ENCODE assay signal across 1 cellular context in genomic region chr1:219927956-219928790, GRCh38.
TF ChIP-seq lines count a peak whose summit lies in the region.

Gene SLC30A10 (minus strand): TSS chr1:219928557. CDS start chr1:219928440, 117 bp downstream.

TF ChIP-seq in K562, 482 proteins besides CTCF, POLR2A, EP300 and RAD21 (continued from another document):
- peak in 1 of 2 experiments; percentile 93; a peak in 2 of 4 replicates for TF ChIP-seq MLLT1 (IDR thresholded peaks at IDR 0.05)
- peak in 1 of 2 experiments; percentile 89; a peak in 2 of 4 replicates for TF ChIP-seq TEAD1 (CRISPR knock-in tag; IDR thresholded peaks at IDR 0.05)
- no peak for TF ChIP-seq ZNF764 (CRISPR knock-in tag; IDR thresholded peaks at IDR 0.05; ENCODE audit: low read depth)
- no peak for TF ChIP-seq E2F3 (CRISPR knock-in tag; IDR thresholded peaks at IDR 0.05)
- TF ChIP-seq MAZ (CRISPR knock-in tag; conservative IDR thresholded peaks at IDR 0.05 in 1 of 2, IDR thresholded peaks at IDR 0.05 in 1 of 2): peak; percentile 53 to 64; a peak in 3 of 4 replicates
- TF ChIP-seq HDAC3 (IDR thresholded peaks at IDR 0.05; ENCODE audit: borderline replicate concordance, partially characterized antibody): no peak
- peak; percentile 60; the same call in 1 of the 2 replicates for TF ChIP-seq ZNF592 (IDR thresholded peaks at IDR 0.05)
- TF ChIP-seq POLR2AphosphoS5 (IDR thresholded peaks at IDR 0.05; ENCODE audit: control insufficient read depth, insufficient read depth, low read depth, low read length): peak; percentile 43; the same call in 1 of the 2 replicates
- TF ChIP-seq ARID4B (CRISPR knock-in tag; IDR thresholded peaks at IDR 0.05): peak; percentile 81
- no peak for TF ChIP-seq ZNF589 (CRISPR knock-in tag; IDR thresholded peaks at IDR 0.05; ENCODE audit: low read depth)
- TF ChIP-seq ZNF311 (CRISPR knock-in tag; IDR thresholded peaks at IDR 0.05): no peak
- TF ChIP-seq CREB3L1 (IDR thresholded peaks at IDR 0.05; ENCODE audit: borderline replicate concordance, low read depth): no peak; the same call in 1 of the 2 replicates
- TF ChIP-seq MYNN (IDR thresholded peaks at IDR 0.05): peak; percentile 10; the same call in 1 of the 2 replicates
- TF ChIP-seq MYNN (CRISPR knock-in tag; IDR thresholded peaks at IDR 0.05): no peak
- TF ChIP-seq ILK (tag; IDR thresholded peaks at IDR 0.05; ENCODE audit: borderline replicate concordance, low read depth): no peak
- peak; percentile 67; the same call in 1 of the 2 replicates for TF ChIP-seq KAT7 (CRISPR knock-in tag; IDR thresholded peaks at IDR 0.05; ENCODE audit: borderline replicate concordance)
- no peak for TF ChIP-seq DLX4 (CRISPR knock-in tag; IDR thresholded peaks at IDR 0.05)
- no peak for TF ChIP-seq RBM17 (IDR thresholded peaks at IDR 0.05; ENCODE audit: borderline replicate concordance, low read depth, low read length)
- TF ChIP-seq NFIC (IDR thresholded peaks at IDR 0.05): peak; percentile 98
- no peak for TF ChIP-seq PRMT5 (CRISPR knock-in tag; IDR thresholded peaks at IDR 0.05)
- no peak for TF ChIP-seq NUFIP1 (IDR thresholded peaks at IDR 0.05; ENCODE audit: partially characterized antibody)
- TF ChIP-seq CHD4 (IDR thresholded peaks at IDR 0.05; ENCODE audit: insufficient read depth, insufficient replicate concordance, low read depth, low read length, poor library complexity, severe bottlenecking): no peak
- no peak for TF ChIP-seq HMGN3 (IDR thresholded peaks at IDR 0.05; ENCODE audit: borderline replicate concordance, extremely low read depth, insufficient read length, low read depth, low read length)
- peak; percentile 26 for TF ChIP-seq CTCFL (IDR thresholded peaks at IDR 0.05; ENCODE audit: borderline replicate concordance, insufficient read depth, low read depth, low read length, poor library complexity, severe bottlenecking)
TF ChIP-seq in K562: peak in this region for 85.
